18 cellular contexts compared by ENCODE assay signal in the genomic region with DNA sequence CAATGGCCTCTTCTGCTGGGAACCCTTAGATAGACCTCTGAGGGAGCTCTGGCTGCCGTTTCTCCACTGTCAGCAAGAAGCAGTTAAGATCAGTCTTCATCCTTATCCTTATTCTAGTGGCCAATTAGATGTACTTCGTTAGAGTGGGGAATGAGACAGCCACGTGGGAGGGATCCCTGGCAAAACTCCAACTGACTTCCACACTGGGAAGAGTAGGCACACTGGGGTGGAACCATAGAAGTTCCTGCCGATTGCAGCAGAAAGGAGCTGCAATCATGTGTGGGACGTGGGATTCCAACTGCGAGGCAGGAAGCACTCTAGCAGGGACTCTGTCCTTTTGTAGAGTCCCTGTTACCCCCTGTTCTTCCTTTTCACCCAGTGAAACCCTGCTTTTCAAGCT.
DNase-seq lines count a peak whose midpoint lies in the region; ATAC-seq and TF ChIP-seq lines count a peak whose summit lies in the region.
"Had no signal": no experiment of that assay in that cellular context is flagged by ENCODE, and none has a peak within 500 bp of the region (broad histone marks: within the 10 kb centered on the region; RNA-seq: fewer than 3 reads in every experiment).

No MANE protein-coding gene starts in this region.

- no peaks in the 10 kb centered on the region for H4K20me1 ChIP-seq in PC-9 (ENCODE audit: insufficient read depth)

- peak overlapping the region; percentile 66 for H2AFZ ChIP-seq in PC-9
- H2AFZ ChIP-seq: GM23248 had no signal

- no peak for TF ChIP-seq POLR2A in upper lobe of left lung (IDR thresholded peaks at IDR 0.05)

- H3K4me2 ChIP-seq in PC-9, result no peak overlapping the region
- H3K4me2 ChIP-seq: A549 had no signal

- CTCF ChIA-PET in PC-9 (lab: Charles Lee), result no interaction called here

- no peaks in the 10 kb centered on the region for H3K9me2 ChIP-seq in PC-9 (ENCODE audit: insufficient read depth)

- H3K27me3 ChIP-seq in PC-9 (ENCODE audit: insufficient read depth, low read depth) (no peaks in the 10 kb centered on the region), upper lobe of left lung (no peaks in the 10 kb centered on the region)

- BruUV-seq in PC-9 (replicated peaks; lab: Mats Ljungman, UMichigan), result no TSS peak

- H3K4me1 ChIP-seq in PC-9 (replicated peaks; ENCODE audit: insufficient read depth), result no peaks in the 10 kb centered on the region
- H3K4me1 ChIP-seq in upper lobe of left lung, result no peaks in the 10 kb centered on the region
- H3K4me1 ChIP-seq: A549 had no signal

- H3F3A ChIP-seq in PC-9 (ENCODE audit: insufficient read depth, low read depth), result no peaks in the 10 kb centered on the region

- DNase-seq in NCI-H748 (lab: John Stamatoyannopoulos, UW; ENCODE audit: unreplicated experiment) (peak; percentile 22), NCI-H748 treated with DMSO at 0.1 percent for 48 hours (lab: John Stamatoyannopoulos, UW) (no peak), PC-9 (no peak), foreskin melanocyte (peak; percentile 2), upper lobe of left lung (no peak)
- DNase-seq: 8988T; C1 segment of cervical spinal cord; Calu3; CD4-positive, alpha-beta memory T cell; COR-L47; DMS53; DMS79 treated with DMSO at 0.1 percent for 48 hours; GF-D8; GM23248; H7 had no signal

- no peaks in the 10 kb centered on the region for H3K79me2 ChIP-seq in PC-9 (ENCODE audit: low read depth)

- intact Hi-C loops in PC-9 (cut with micrococcal nuclease; ENCODE audit: unreplicated experiment), result no loop called here

- no peaks in the 10 kb centered on the region for H3K36me3 ChIP-seq in PC-9 (ENCODE audit: low read depth)
- no peaks in the 10 kb centered on the region for H3K36me3 ChIP-seq in upper lobe of left lung

- POLR2A ChIA-PET in PC-9 (lab: Charles Lee; ENCODE audit: unreplicated experiment), result no interaction called here

- H3K27ac ChIP-seq in PC-9 (no peak overlapping the region), upper lobe of left lung (no peak overlapping the region)
- H3K27ac ChIP-seq: A549, GM23248 had no signal

- no peak overlapping the region for H3K4me3 ChIP-seq in PC-9
- H3K4me3 ChIP-seq in upper lobe of left lung, result no peak overlapping the region
- H3K4me3 ChIP-seq: A549, GM23248 had no signal

- no peak for TF ChIP-seq EP300 in upper lobe of left lung (IDR thresholded peaks at IDR 0.05)

- TF ChIP-seq CTCF in PC-9 (conservative IDR thresholded peaks at IDR 0.05), result no peak
- TF ChIP-seq CTCF in upper lobe of left lung (IDR thresholded peaks at IDR 0.05), result no peak

- 74 to 82% methylated on average over 5 to 6 of the region's 6 CpGs for WGBS in upper lobe of left lung, 2 donors

- H3K9me3 ChIP-seq in PC-9 (ENCODE audit: insufficient read depth, low read depth) (no peaks in the 10 kb centered on the region), upper lobe of left lung (peaks cover 0 to 3% (median 0%) of the 10 kb centered on the region in 4 donors)
- H3K9me3 ChIP-seq: A549 had no signal

- ATAC-seq in GM21515 (IDR thresholded peaks at IDR 0.05; ENCODE audit: unreplicated experiment) (no peak), upper lobe of left lung (ENCODE audit: low FRiP score in 2 of 2) (no peak)
- ATAC-seq: A549, HCT116 had no signal

Comparison
In these comparisons a context has a peak if more than half of its experiments do, and no peak if none do; other contexts are left out.
1. DNase-seq: peak in NCI-H748 (single experiment) and foreskin melanocyte (single experiment); none in NCI-H748 treated with DMSO at 0.1 percent for 48 hours (single experiment), PC-9 (0 of 2) and upper lobe of left lung (0 of 2).